31 cellular contexts compared by ENCODE assay signal in genomic region chr7:92707435-92707834, GRCh38.
DNase-seq lines count a peak whose midpoint lies in the region; ATAC-seq, FAIRE-seq and TF ChIP-seq lines count a peak whose summit lies in the region.
"Had no signal": no experiment of that assay in that cellular context is flagged by ENCODE, and none has a peak within 500 bp of the region (broad histone marks: within the 10 kb centered on the region; RNA-seq: fewer than 3 reads in every experiment).

No MANE protein-coding gene starts in this region.

- ATAC-seq in T-helper 17 cell, result no peak
- no peak for ATAC-seq in GM18907 (IDR thresholded peaks at IDR 0.05; ENCODE audit: unreplicated experiment)
- ATAC-seq: esophagus mucosa; foreskin keratinocyte; heart right ventricle; left ventricle myocardium superior; stimulated activated memory B cell treated with anti-CD40 and anti-IgM and Interleukin-4, amounts not matched to agents 10 μg/mL and 1 μg/mL and 100 μg/mL, for 72 hours had no signal

- peaks cover 50% of the 10 kb centered on the region for H3K36me3 Mint-ChIP-seq in activated CD4-positive, alpha-beta T cell treated with anti-CD3 and anti-CD28 coated beads, Interleukin-2, amount 10 ng/mL, durations not matched to agents 24 days and 14 days (ENCODE audit: low read depth)
- peaks cover 3% of the 10 kb centered on the region for H3K36me3 Mint-ChIP-seq in T-helper 17 cell (ENCODE audit: low read depth)
- peaks cover 9% of the 10 kb centered on the region for H3K36me3 Mint-ChIP-seq in glutamatergic neuron (ENCODE audit: unreplicated experiment)

- H3K27ac Mint-ChIP-seq in activated CD4-positive, alpha-beta T cell treated with anti-CD3 and anti-CD28 coated beads, Interleukin-2, amount 10 ng/mL, durations not matched to agents 24 days and 14 days, result peak overlapping the region; percentile 79
- H3K27ac Mint-ChIP-seq in T-helper 17 cell (peak overlapping the region; percentile 84), glutamatergic neuron (ENCODE audit: unreplicated experiment) (peak overlapping the region; percentile 35)
- H3K27ac Mint-ChIP-seq: stimulated activated memory B cell treated with anti-CD40 and anti-IgM and Interleukin-4, amounts not matched to agents 10 μg/mL and 1 μg/mL and 100 μg/mL, for 72 hours had no signal

- DNase-seq in activated CD4-positive, alpha-beta T cell treated with anti-CD3 and anti-CD28 coated beads, Interleukin-2, amount 10 ng/mL, durations not matched to agents 24 days and 14 days, result no peak
- DNase-seq in activated CD4-positive, alpha-beta T cell treated with anti-CD3 and anti-CD28 coated beads for 1 hour, result no peak
- DNase-seq in T-helper 17 cell (no peak), glutamatergic neuron (no peak), NCI-H1105 (lab: John Stamatoyannopoulos, UW) (no peak), mesenteric fat pad (ENCODE audit: low spot score) (no peak)
- DNase-seq: 8988T; activated CD4-positive, CD25-positive, alpha-beta regulatory T cell treated with anti-CD3 and anti-CD28 coated beads, Interleukin-2, amount 50 U/mL, for 72 hours; activated T-cell treated with anti-CD3 and anti-CD28 coated beads, Interleukin-2, amount 50 U/mL, for 1 hour; caudate nucleus; cortex of kidney; DMS79; foreskin keratinocyte; GF-D8; GM23248; heart right ventricle; left ventricle myocardium superior; mesendoderm; MV-4-11; NCI-H146; NCI-H2107; NCI-H345; Right ventricle myocardium superior; stimulated activated CD4-positive, alpha-beta T cell treated with anti-CD3 and anti-CD28 coated beads, Interleukin-15, amount 100 ng/mL, for 24 hours; stimulated activated CD4-positive, alpha-beta T cell treated with anti-CD3 and anti-CD28 coated beads, Interleukin-4, amount 100 ng/mL, for 4 hours had no signal

- H3K4me3 Mint-ChIP-seq in activated CD4-positive, alpha-beta T cell treated with anti-CD3 and anti-CD28 coated beads, Interleukin-2, amount 10 ng/mL, durations not matched to agents 24 days and 14 days, result no peak overlapping the region
- H3K4me3 Mint-ChIP-seq in T-helper 17 cell (no peak overlapping the region), glutamatergic neuron (ENCODE audit: unreplicated experiment) (no peak overlapping the region)
- H3K4me3 Mint-ChIP-seq: stimulated activated memory B cell treated with anti-CD40 and anti-IgM and Interleukin-4, amounts not matched to agents 10 μg/mL and 1 μg/mL and 100 μg/mL, for 72 hours had no signal

- FAIRE-seq in A204.1 (lab: Jason Lieb, UNC), result peak; percentile 55
- FAIRE-seq: keratinocyte had no signal

- peaks cover 34% of the 10 kb centered on the region for H3K4me1 Mint-ChIP-seq in activated CD4-positive, alpha-beta T cell treated with anti-CD3 and anti-CD28 coated beads, Interleukin-2, amount 10 ng/mL, durations not matched to agents 24 days and 14 days
- H3K4me1 Mint-ChIP-seq in T-helper 17 cell, result peaks cover 25% of the 10 kb centered on the region
- peaks cover 13% of the 10 kb centered on the region for H3K4me1 Mint-ChIP-seq in glutamatergic neuron (ENCODE audit: low read depth, unreplicated experiment)
- H3K4me1 Mint-ChIP-seq: stimulated activated memory B cell treated with anti-CD40 and anti-IgM and Interleukin-4, amounts not matched to agents 10 μg/mL and 1 μg/mL and 100 μg/mL, for 72 hours had no signal

- no peaks in the 10 kb centered on the region for H3K27me3 Mint-ChIP-seq in activated CD4-positive, alpha-beta T cell treated with anti-CD3 and anti-CD28 coated beads, Interleukin-2, amount 10 ng/mL, durations not matched to agents 24 days and 14 days
- H3K27me3 Mint-ChIP-seq in T-helper 17 cell (no peaks in the 10 kb centered on the region), glutamatergic neuron (ENCODE audit: unreplicated experiment) (no peaks in the 10 kb centered on the region)
- H3K27me3 Mint-ChIP-seq: stimulated activated memory B cell treated with anti-CD40 and anti-IgM and Interleukin-4, amounts not matched to agents 10 μg/mL and 1 μg/mL and 100 μg/mL, for 72 hours had no signal

- no peaks in the 10 kb centered on the region for H3K9me3 Mint-ChIP-seq in activated CD4-positive, alpha-beta T cell treated with anti-CD3 and anti-CD28 coated beads, Interleukin-2, amount 10 ng/mL, durations not matched to agents 24 days and 14 days
- no peaks in the 10 kb centered on the region for H3K9me3 Mint-ChIP-seq in glutamatergic neuron (ENCODE audit: unreplicated experiment)
- H3K9me3 Mint-ChIP-seq: stimulated activated memory B cell treated with anti-CD40 and anti-IgM and Interleukin-4, amounts not matched to agents 10 μg/mL and 1 μg/mL and 100 μg/mL, for 72 hours had no signal

- no peak for TF ChIP-seq CTCF in glutamatergic neuron (IDR thresholded peaks at IDR 0.05; ENCODE audit: partially characterized antibody, unreplicated experiment)

- intact Hi-C loops in activated CD4-positive, alpha-beta T cell treated with anti-CD3 and anti-CD28 coated beads, Interleukin-2, amount 10 ng/mL, durations not matched to agents 24 days and 14 days (cut with micrococcal nuclease), result loop anchor here (5.0 kb wide), 1 partner anchor 330 kb away; no protein-coding TSS in a partner anchor

- no peaks in the 10 kb centered on the region for H3K9me3 ChIP-seq in T-helper 17 cell (ENCODE audit: control insufficient read depth, low read length, poor library complexity, severe bottlenecking)
- H3K9me3 ChIP-seq: thoracic aorta had no signal
